8 cellular contexts compared by ENCODE assay signal in the genomic region with DNA sequence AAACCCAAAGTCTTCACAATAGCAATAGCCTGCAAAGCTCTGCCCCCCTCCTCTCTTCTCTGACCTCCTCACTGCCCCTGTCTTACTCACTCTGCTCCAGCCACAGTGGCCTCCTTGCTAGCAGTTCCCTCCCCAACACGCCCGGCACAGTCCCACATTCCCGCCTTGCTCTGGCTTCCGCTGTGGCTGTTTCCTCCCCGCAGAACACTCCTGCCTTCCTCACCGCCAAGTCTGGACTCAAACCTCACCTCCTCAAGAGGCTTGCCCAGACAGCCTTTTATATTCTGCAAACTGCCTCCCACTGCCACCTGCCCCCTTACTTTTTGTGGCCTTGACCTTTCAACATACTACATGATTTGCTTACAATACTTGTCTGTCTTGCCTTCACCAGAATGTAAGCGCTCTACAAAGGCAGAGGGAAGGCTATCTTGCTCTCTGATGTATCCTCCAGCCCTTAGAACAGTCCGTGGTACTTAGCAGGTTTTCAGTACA. TPM values are rescaled to one million over a fixed set of nuclear protein-coding genes. Genes with fewer than 3 reads are reported as not detected.
DNase-seq lines count a peak whose midpoint lies in the region; ATAC-seq, FAIRE-seq and TF ChIP-seq lines count a peak whose summit lies in the region.

No MANE protein-coding gene starts in this region.

- H3K27ac ChIP-seq in BLaER1 (peak overlapping the region; percentile 90), keratinocyte (ENCODE audit: control insufficient read depth, insufficient read depth, low read length) (peak overlapping the region; percentile 34)

- intact Hi-C loops in MCF 10A (cut with micrococcal nuclease): no loop called here

- H3K36me3 ChIP-seq in BLaER1 (peaks cover 27% of the 10 kb centered on the region), keratinocyte (ENCODE audit: control insufficient read depth in 2 of 2, extremely low read depth in 1 of 2, insufficient read depth in 2 of 2, low read length in 2 of 2) (peaks cover 2 to 6% of the 10 kb centered on the region in 2 experiments)

- no peaks in the 10 kb centered on the region for H3K27me3 ChIP-seq in BLaER1
- no peaks in the 10 kb centered on the region for H3K27me3 ChIP-seq in keratinocyte (ENCODE audit: control insufficient read depth, extremely low read depth, insufficient read depth, low read length)

- H3K79me2 ChIP-seq in keratinocyte (ENCODE audit: control insufficient read depth, insufficient read depth, low read length): peaks cover 6% of the 10 kb centered on the region

- dilution Hi-C loops in keratinocyte (cut with MboI; ENCODE audit: extremely low pct_ligation_motif_present, low sequenced_read_pairs): no loop called here

- H3K27ac Mint-ChIP-seq in MCF 10A (ENCODE audit: low read depth, unreplicated experiment): peak overlapping the region; percentile 11
- H3K27ac Mint-ChIP-seq in stimulated activated naive CD8-positive, alpha-beta T cell treated with anti-CD3 and anti-CD28 coated beads, Interleukin-15, amount 100 ng/mL, for 72 hours: peak overlapping the region; percentile 95 to 96

- peak overlapping the region; percentile 91 for H3K4me2 ChIP-seq in BLaER1
- peak overlapping the region; percentile 90 for H3K4me2 ChIP-seq in keratinocyte (ENCODE audit: control insufficient read depth, extremely low read depth, insufficient read depth, low read depth, low read length)

- peaks cover 30% of the 10 kb centered on the region for H3K4me1 Mint-ChIP-seq in MCF 10A (ENCODE audit: insufficient read depth, unreplicated experiment)
- H3K4me1 Mint-ChIP-seq in stimulated activated naive CD8-positive, alpha-beta T cell treated with anti-CD3 and anti-CD28 coated beads, Interleukin-15, amount 100 ng/mL, for 72 hours: peaks cover 53% of the 10 kb centered on the region

- H3K36me3 Mint-ChIP-seq in MCF 10A (ENCODE audit: insufficient read depth, unreplicated experiment): peaks cover 24% of the 10 kb centered on the region

- ATAC-seq in GM21390 (IDR thresholded peaks at IDR 0.05; ENCODE audit: unreplicated experiment): peak; percentile 22
- ATAC-seq in stimulated activated naive CD8-positive, alpha-beta T cell treated with anti-CD3 and anti-CD28 coated beads, Interleukin-15, amount 100 ng/mL, for 72 hours: peak; percentile 8

- no peaks in the 10 kb centered on the region for H3K9me3 Mint-ChIP-seq in MCF 10A (ENCODE audit: unreplicated experiment)
- no peaks in the 10 kb centered on the region for H3K9me3 Mint-ChIP-seq in stimulated activated naive CD8-positive, alpha-beta T cell treated with anti-CD3 and anti-CD28 coated beads, Interleukin-15, amount 100 ng/mL, for 72 hours

- no peak for FAIRE-seq in keratinocyte (lab: Jason Lieb, UNC)

- H3K4me3 ChIP-seq in BLaER1: peak overlapping the region; percentile 87
- peak overlapping the region; percentile 82 to 95 (median 89) for H3K4me3 ChIP-seq in keratinocyte (ENCODE audit: control insufficient read depth in 2 of 3, extremely low read depth in 1 of 3, insufficient read depth in 2 of 3, low read depth in 1 of 3, low read length in 3 of 3)

- H4K20me1 ChIP-seq in BLaER1 (no peaks in the 10 kb centered on the region), keratinocyte (ENCODE audit: control insufficient read depth, extremely low read depth, insufficient read depth, low read length) (no peaks in the 10 kb centered on the region)

- H3K9me1 ChIP-seq in keratinocyte (ENCODE audit: control insufficient read depth, extremely low read depth, insufficient read depth, low read length): no peaks in the 10 kb centered on the region

- H3K4me1 ChIP-seq in BLaER1: peaks cover 29% of the 10 kb centered on the region
- H3K4me1 ChIP-seq in keratinocyte (ENCODE audit: control insufficient read depth, extremely low read depth, insufficient read depth, low read length): peaks cover 34% of the 10 kb centered on the region

- BruUV-seq in MCF 10A (replicated peaks; lab: Mats Ljungman, UMichigan): no TSS peak

- peak overlapping the region; percentile 79 for H3K4me3 Mint-ChIP-seq in MCF 10A (ENCODE audit: unreplicated experiment)
- peak overlapping the region; percentile 86 to 95 for H3K4me3 Mint-ChIP-seq in stimulated activated naive CD8-positive, alpha-beta T cell treated with anti-CD3 and anti-CD28 coated beads, Interleukin-15, amount 100 ng/mL, for 72 hours

- peak overlapping the region; percentile 89 for H2AFZ ChIP-seq in keratinocyte (ENCODE audit: control insufficient read depth, low read length)

- no peaks in the 10 kb centered on the region for H3K9me3 ChIP-seq in BLaER1
- H3K9me3 ChIP-seq in keratinocyte (ENCODE audit: control insufficient read depth, low read depth, low read length): no peaks in the 10 kb centered on the region

- DNase-seq in NCI-H2227 (lab: John Stamatoyannopoulos, UW; ENCODE audit: unreplicated experiment) (peak; percentile 30), MCF 10A (ENCODE audit: unreplicated experiment) (no peak), keratinocyte (ENCODE audit: low read depth, low spot score) (no peak), retina (no peak), NCI-H748 treated with DMSO at 0.1 percent for 48 hours (lab: John Stamatoyannopoulos, UW) (no peak)
- no peak for DNase-seq in stimulated activated naive CD8-positive, alpha-beta T cell treated with anti-CD3 and anti-CD28 coated beads, Interleukin-15, amount 100 ng/mL, for 72 hours

- POLR2A ChIA-PET in MCF 10A (lab: Yijun Ruan, JAX): interaction anchor here (0.7 to 3.3 kb wide), 7 partner anchors 9 to 566 kb away, joined by 3 to 16 read pairs (median 4); a partner anchor contains a TSS

- peak overlapping the region; percentile 93 for H3K9ac ChIP-seq in BLaER1
- H3K9ac ChIP-seq in keratinocyte (ENCODE audit: control insufficient read depth, extremely low read depth, insufficient read depth, low read length): peak overlapping the region; percentile 89

- TF ChIP-seq CTCF in MCF 10A (IDR thresholded peaks at IDR 0.05; ENCODE audit: unreplicated experiment) (no peak), keratinocyte (optimal IDR thresholded peaks at IDR 0.05 in 1 of 3, IDR thresholded peaks at IDR 0.05 in 1 of 3, conservative IDR thresholded peaks at IDR 0.05 in 1 of 3; ENCODE audit: extremely low read depth in 1 of 3, insufficient read depth in 2 of 3, low read length in 3 of 3) (no peak)

- CTCF ChIA-PET in MCF 10A (lab: Yijun Ruan, JAX): interaction anchor here (0.8 to 5.0 kb wide), 2 partner anchors 12 to 28 kb away, joined by 4 to 38 read pairs; no protein-coding TSS in a partner anchor

- no peaks in the 10 kb centered on the region for H3K27me3 Mint-ChIP-seq in MCF 10A (ENCODE audit: insufficient read depth, unreplicated experiment)
- no peaks in the 10 kb centered on the region for H3K27me3 Mint-ChIP-seq in stimulated activated naive CD8-positive, alpha-beta T cell treated with anti-CD3 and anti-CD28 coated beads, Interleukin-15, amount 100 ng/mL, for 72 hours

RNA-seq across cellular contexts. Expression of a gene that starts 0.4 kb away (rescaled TPM):
- total RNA-seq in MCF 10A (2022): 30.8 and 31.4 TPM in 2 replicates
- 35.5 to 58.6 TPM (median 39.2 TPM) in 3 replicates for polyA plus RNA-seq in keratinocyte
- polyA plus RNA-seq in keratinocyte (2011; ENCODE audit: low read depth): 4.1 TPM
- 39.8 and 41.8 TPM in 2 replicates for polyA plus RNA-seq in keratinocyte (2011; cell fraction: cytosol; rRNA removed)
- polyA plus RNA-seq in keratinocyte (2011; cell fraction: nucleus; rRNA removed): 45.6 and 50.0 TPM in 2 replicates
- 13.8 and 34.6 TPM in 2 replicates for polyA plus RNA-seq in keratinocyte (2012; ENCODE audit: low replicate concordance)
- 48.7 to 52.8 TPM (median 52.3 TPM) in 3 replicates for polyA minus RNA-seq in keratinocyte
- 34.7 TPM for polyA minus RNA-seq in keratinocyte (2011; cell fraction: cytosol; rRNA and poly(A)+ RNA removed)
- polyA minus RNA-seq in keratinocyte (2011; cell fraction: nucleus; rRNA and poly(A)+ RNA removed): 17.0 and 24.9 TPM in 2 replicates

RNA-seq across cellular contexts. Expression of a gene that starts 16.3 kb away (rescaled TPM):
- total RNA-seq in MCF 10A (2022): 64.4 and 67.7 TPM in 2 replicates
- 72.8 to 114 TPM (median 83.5 TPM) in 3 replicates for polyA plus RNA-seq in keratinocyte
- polyA plus RNA-seq in keratinocyte (2011; ENCODE audit: low read depth): 14.4 TPM
- polyA plus RNA-seq in keratinocyte (2011; cell fraction: cytosol; rRNA removed): 78.6 and 111 TPM in 2 replicates
- 132 and 147 TPM in 2 replicates for polyA plus RNA-seq in keratinocyte (2011; cell fraction: nucleus; rRNA removed)
- 58.0 and 72.4 TPM in 2 replicates for polyA plus RNA-seq in keratinocyte (2012; ENCODE audit: low replicate concordance)
- polyA minus RNA-seq in keratinocyte: 147 to 181 TPM (median 180 TPM) in 3 replicates
- 136 TPM for polyA minus RNA-seq in keratinocyte (2011; cell fraction: cytosol; rRNA and poly(A)+ RNA removed)
- polyA minus RNA-seq in keratinocyte (2011; cell fraction: nucleus; rRNA and poly(A)+ RNA removed): 79.8 and 97.4 TPM in 2 replicates

RNA-seq across cellular contexts. Expression of a gene that starts 17.2 kb away (rescaled TPM):
- total RNA-seq in MCF 10A (2022): 62.9 and 68.4 TPM in 2 replicates
- polyA plus RNA-seq in keratinocyte: 32.1 to 73.4 TPM (median 45.4 TPM) in 3 replicates
- polyA plus RNA-seq in keratinocyte (2011; ENCODE audit: low read depth): 29.9 TPM
- 33.0 and 44.9 TPM in 2 replicates for polyA plus RNA-seq in keratinocyte (2011; cell fraction: cytosol; rRNA removed)
- polyA plus RNA-seq in keratinocyte (2011; cell fraction: nucleus; rRNA removed): 239 and 288 TPM in 2 replicates
- 23.7 and 53.6 TPM in 2 replicates for polyA plus RNA-seq in keratinocyte (2012; ENCODE audit: low replicate concordance)
- polyA minus RNA-seq in keratinocyte: 29.7 to 43.8 TPM (median 31.1 TPM) in 3 replicates
- polyA minus RNA-seq in keratinocyte (2011; cell fraction: cytosol; rRNA and poly(A)+ RNA removed): 25.7 TPM
- 27.1 and 28.5 TPM in 2 replicates for polyA minus RNA-seq in keratinocyte (2011; cell fraction: nucleus; rRNA and poly(A)+ RNA removed)

RNA-seq across cellular contexts. Expression of a gene that starts 46.5 kb away (rescaled TPM):
- 27.6 and 31.3 TPM in 2 replicates for total RNA-seq in MCF 10A (2022)
- polyA plus RNA-seq in keratinocyte: 12.0 to 26.4 TPM (median 16.5 TPM) in 3 replicates
- 30.4 TPM for polyA plus RNA-seq in keratinocyte (2011; ENCODE audit: low read depth)
- polyA plus RNA-seq in keratinocyte (2011; cell fraction: cytosol; rRNA removed): 12.2 and 14.8 TPM in 2 replicates
- polyA plus RNA-seq in keratinocyte (2011; cell fraction: nucleus; rRNA removed): 84.1 and 86.4 TPM in 2 replicates
- polyA plus RNA-seq in keratinocyte (2012; ENCODE audit: low replicate concordance): 17.7 and 48.6 TPM in 2 replicates
- polyA minus RNA-seq in keratinocyte: 8.8 to 21.0 TPM (median 19.1 TPM) in 3 replicates
- 10.6 TPM for polyA minus RNA-seq in keratinocyte (2011; cell fraction: cytosol; rRNA and poly(A)+ RNA removed)
- 10.8 and 11.5 TPM in 2 replicates for polyA minus RNA-seq in keratinocyte (2011; cell fraction: nucleus; rRNA and poly(A)+ RNA removed)

RNA-seq across cellular contexts. Expression of a gene that starts 48.4 kb away (rescaled TPM):
- 295 and 339 TPM in 2 replicates for total RNA-seq in MCF 10A (2022)
- 132 to 245 TPM (median 217 TPM) in 3 replicates for polyA plus RNA-seq in keratinocyte
- polyA plus RNA-seq in keratinocyte (2011; ENCODE audit: low read depth): 47.6 TPM
- polyA plus RNA-seq in keratinocyte (2011; cell fraction: cytosol; rRNA removed): 226 and 416 TPM in 2 replicates
- polyA plus RNA-seq in keratinocyte (2011; cell fraction: nucleus; rRNA removed): 114 and 132 TPM in 2 replicates
- polyA plus RNA-seq in keratinocyte (2012; ENCODE audit: low replicate concordance): 257 and 259 TPM in 2 replicates
- polyA minus RNA-seq in keratinocyte: 42.1 to 67.1 TPM (median 44.8 TPM) in 3 replicates
- 113 TPM for polyA minus RNA-seq in keratinocyte (2011; cell fraction: cytosol; rRNA and poly(A)+ RNA removed)
- polyA minus RNA-seq in keratinocyte (2011; cell fraction: nucleus; rRNA and poly(A)+ RNA removed): 15.0 and 26.9 TPM in 2 replicates
